Comparison of ENCODE assay signal across 1 cellular context in genomic region chr1:15684042-15684461, GRCh38.
TF ChIP-seq lines count a peak whose summit lies in the region.

A gene with protein sequence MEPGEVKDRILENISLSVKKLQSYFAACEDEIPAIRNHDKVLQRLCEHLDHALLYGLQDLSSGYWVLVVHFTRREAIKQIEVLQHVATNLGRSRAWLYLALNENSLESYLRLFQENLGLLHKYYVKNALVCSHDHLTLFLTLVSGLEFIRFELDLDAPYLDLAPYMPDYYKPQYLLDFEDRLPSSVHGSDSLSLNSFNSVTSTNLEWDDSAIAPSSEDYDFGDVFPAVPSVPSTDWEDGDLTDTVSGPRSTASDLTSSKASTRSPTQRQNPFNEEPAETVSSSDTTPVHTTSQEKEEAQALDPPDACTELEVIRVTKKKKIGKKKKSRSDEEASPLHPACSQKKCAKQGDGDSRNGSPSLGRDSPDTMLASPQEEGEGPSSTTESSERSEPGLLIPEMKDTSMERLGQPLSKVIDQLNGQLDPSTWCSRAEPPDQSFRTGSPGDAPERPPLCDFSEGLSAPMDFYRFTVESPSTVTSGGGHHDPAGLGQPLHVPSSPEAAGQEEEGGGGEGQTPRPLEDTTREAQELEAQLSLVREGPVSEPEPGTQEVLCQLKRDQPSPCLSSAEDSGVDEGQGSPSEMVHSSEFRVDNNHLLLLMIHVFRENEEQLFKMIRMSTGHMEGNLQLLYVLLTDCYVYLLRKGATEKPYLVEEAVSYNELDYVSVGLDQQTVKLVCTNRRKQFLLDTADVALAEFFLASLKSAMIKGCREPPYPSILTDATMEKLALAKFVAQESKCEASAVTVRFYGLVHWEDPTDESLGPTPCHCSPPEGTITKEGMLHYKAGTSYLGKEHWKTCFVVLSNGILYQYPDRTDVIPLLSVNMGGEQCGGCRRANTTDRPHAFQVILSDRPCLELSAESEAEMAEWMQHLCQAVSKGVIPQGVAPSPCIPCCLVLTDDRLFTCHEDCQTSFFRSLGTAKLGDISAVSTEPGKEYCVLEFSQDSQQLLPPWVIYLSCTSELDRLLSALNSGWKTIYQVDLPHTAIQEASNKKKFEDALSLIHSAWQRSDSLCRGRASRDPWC (plus strand): TSS chr1:15684320. CDS start chr1:15684559, 239 bp downstream.

TF ChIP-seq in GM12878, 131 proteins besides CTCF, POLR2A, EP300 and RAD21 (continued from another document):
- TF ChIP-seq, protein P1, sequence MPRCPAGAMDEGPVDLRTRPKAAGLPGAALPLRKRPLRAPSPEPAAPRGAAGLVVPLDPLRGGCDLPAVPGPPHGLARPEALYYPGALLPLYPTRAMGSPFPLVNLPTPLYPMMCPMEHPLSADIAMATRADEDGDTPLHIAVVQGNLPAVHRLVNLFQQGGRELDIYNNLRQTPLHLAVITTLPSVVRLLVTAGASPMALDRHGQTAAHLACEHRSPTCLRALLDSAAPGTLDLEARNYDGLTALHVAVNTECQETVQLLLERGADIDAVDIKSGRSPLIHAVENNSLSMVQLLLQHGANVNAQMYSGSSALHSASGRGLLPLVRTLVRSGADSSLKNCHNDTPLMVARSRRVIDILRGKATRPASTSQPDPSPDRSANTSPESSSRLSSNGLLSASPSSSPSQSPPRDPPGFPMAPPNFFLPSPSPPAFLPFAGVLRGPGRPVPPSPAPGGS (IDR thresholded peaks at IDR 0.05; ENCODE audit: borderline replicate concordance, insufficient read depth, low read depth, low read length, poor library complexity, severe bottlenecking) = no peak
- TF ChIP-seq MEF2B (IDR thresholded peaks at IDR 0.05; ENCODE audit: partially characterized antibody, poor library complexity, severe bottlenecking) = peak; percentile 57
- TF ChIP-seq SREBF1 (IDR thresholded peaks at IDR 0.05; ENCODE audit: low read length) = no peak
- peak; percentile 61; the same call in 1 of the 2 replicates for TF ChIP-seq TAF1 (IDR thresholded peaks at IDR 0.05; ENCODE audit: borderline replicate concordance, low read depth, low read length)
- TF ChIP-seq YY1 (IDR thresholded peaks at IDR 0.05; ENCODE audit: low read depth, low read length) = 0 out of 2 replicates have a peak, but pooled peaks have one; percentile 14
- no peak for TF ChIP-seq NFXL1 (IDR thresholded peaks at IDR 0.05; ENCODE audit: borderline replicate concordance)
- TF ChIP-seq, protein P2, sequence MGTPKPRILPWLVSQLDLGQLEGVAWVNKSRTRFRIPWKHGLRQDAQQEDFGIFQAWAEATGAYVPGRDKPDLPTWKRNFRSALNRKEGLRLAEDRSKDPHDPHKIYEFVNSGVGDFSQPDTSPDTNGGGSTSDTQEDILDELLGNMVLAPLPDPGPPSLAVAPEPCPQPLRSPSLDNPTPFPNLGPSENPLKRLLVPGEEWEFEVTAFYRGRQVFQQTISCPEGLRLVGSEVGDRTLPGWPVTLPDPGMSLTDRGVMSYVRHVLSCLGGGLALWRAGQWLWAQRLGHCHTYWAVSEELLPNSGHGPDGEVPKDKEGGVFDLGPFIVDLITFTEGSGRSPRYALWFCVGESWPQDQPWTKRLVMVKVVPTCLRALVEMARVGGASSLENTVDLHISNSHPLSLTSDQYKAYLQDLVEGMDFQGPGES (IDR thresholded peaks at IDR 0.05) = no peak
- TF ChIP-seq TCF12 (IDR thresholded peaks at IDR 0.05; ENCODE audit: low read depth, low read length) = no peak
- TF ChIP-seq SMAD1 (IDR thresholded peaks at IDR 0.05; ENCODE audit: low read depth, partially characterized antibody) = no peak
- no peak for TF ChIP-seq KAT2A (conservative IDR thresholded peaks at IDR 0.05; ENCODE audit: control insufficient read depth, low read depth, low read length)
- TF ChIP-seq SIX5 (IDR thresholded peaks at IDR 0.05; ENCODE audit: low read depth, low read length, severe bottlenecking) = no peak
- TF ChIP-seq E2F4 (IDR thresholded peaks at IDR 0.05; ENCODE audit: low read depth, low read length) = no peak
- TF ChIP-seq JUND (IDR thresholded peaks at IDR 0.05; ENCODE audit: low read depth, low read length) = no peak
- TF ChIP-seq, protein P3, sequence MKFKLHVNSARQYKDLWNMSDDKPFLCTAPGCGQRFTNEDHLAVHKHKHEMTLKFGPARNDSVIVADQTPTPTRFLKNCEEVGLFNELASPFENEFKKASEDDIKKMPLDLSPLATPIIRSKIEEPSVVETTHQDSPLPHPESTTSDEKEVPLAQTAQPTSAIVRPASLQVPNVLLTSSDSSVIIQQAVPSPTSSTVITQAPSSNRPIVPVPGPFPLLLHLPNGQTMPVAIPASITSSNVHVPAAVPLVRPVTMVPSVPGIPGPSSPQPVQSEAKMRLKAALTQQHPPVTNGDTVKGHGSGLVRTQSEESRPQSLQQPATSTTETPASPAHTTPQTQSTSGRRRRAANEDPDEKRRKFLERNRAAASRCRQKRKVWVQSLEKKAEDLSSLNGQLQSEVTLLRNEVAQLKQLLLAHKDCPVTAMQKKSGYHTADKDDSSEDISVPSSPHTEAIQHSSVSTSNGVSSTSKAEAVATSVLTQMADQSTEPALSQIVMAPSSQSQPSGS (IDR thresholded peaks at IDR 0.05; ENCODE audit: low read length) = no peak
- TF ChIP-seq TCF7 (IDR thresholded peaks at IDR 0.05; ENCODE audit: borderline replicate concordance) = no peak
- no peak for TF ChIP-seq SMAD5 (IDR thresholded peaks at IDR 0.05; ENCODE audit: low read depth)
- no peak for TF ChIP-seq ZNF274 (IDR thresholded peaks at IDR 0.05; ENCODE audit: insufficient read depth, insufficient read length)
